Comparison of ENCODE assay signal across 18 cellular contexts in genomic region chr4:86940920-86941460, GRCh38. TPM values are rescaled to one million over a fixed set of nuclear protein-coding genes. Genes with fewer than 3 reads are reported as not detected.
"Had no signal": no experiment of that assay in that cellular context is flagged by ENCODE, and none has a peak within 500 bp of the region (broad histone marks: within the 10 kb centered on the region; RNA-seq: fewer than 3 reads in every experiment).

No MANE protein-coding gene starts in this region.

- DNase-seq: activated CD4-positive, alpha-beta memory T cell treated with anti-CD3 and anti-CD28 coated beads for 36 hours; activated CD4-positive, alpha-beta T cell treated with anti-CD3 and anti-CD28 coated beads for 1 hour; activated naive CD4-positive, alpha-beta T cell treated with Interleukin-2 at 50 U/mL for 16 hours; central memory CD4-positive, alpha-beta T cell; cortex of kidney; effector memory CD4-positive, alpha-beta T cell; gastrocnemius medialis; heart right ventricle; left lung; mesendoderm; stimulated activated CD4-positive, alpha-beta T cell treated with anti-CD3 and anti-CD28 coated beads, Interleukin-4, amount 100 ng/mL, for 1 hour; stimulated activated CD8-positive, alpha-beta memory T cell treated with anti-CD3 and anti-CD28 coated beads, Interleukin-4, amount 100 ng/mL, for 48 hours; testis; uterus had no signal

- H3K27ac ChIP-seq: epithelial cell of prostate, left lung, testis had no signal

- FAIRE-seq: keratinocyte had no signal

- H3K27me3 ChIP-seq: gastrocnemius medialis, heart right ventricle, left lung, testis, uterus had no signal

- ATAC-seq: gastrocnemius medialis, heart right ventricle, left lung had no signal

- H3K36me3 ChIP-seq: gastrocnemius medialis, heart right ventricle, left lung, uterus had no signal

- H3K4me3 ChIP-seq: gastrocnemius medialis, heart right ventricle, left lung, testis, uterus had no signal

- H3K9me3 ChIP-seq: gastrocnemius medialis, heart right ventricle, left lung, testis, uterus had no signal

RNA-seq across cellular contexts. Expression of gene C4orf36, which starts 48.8 kb away (rescaled TPM):
- total RNA-seq: activated T-helper 1 cell treated with anti-CD3 and anti-CD28 coated beads, Interleukin-12 subunit alpha, Interleukin-12 subunit beta, Interleukin-2, Interleukin-4 antibody, amounts not matched to agents 30 ng/mL and 10 ng/mL and 1 ng/mL, durations not matched to agents 14 hours and 24 hours and 36 hours; T-helper 2 cell treated with Interferon-gamma antibody and Interleukin-4, amounts not matched to agents 100 ng/mL and 5 ng/mL, for 36 hours had no signal
